In genomic region chr13:52852444-52852843, GRCh38 we compare ENCODE assay signal across 17 cellular contexts. TPM values are rescaled to one million over a fixed set of nuclear protein-coding genes. Genes with fewer than 3 reads are reported as not detected.
A peak's percentile ranks its signal among the peaks of the same experiment; 100 is the strongest.
DNase-seq lines count a peak whose midpoint lies in the region; ATAC-seq lines count a peak whose summit lies in the region.
"Had no signal": no experiment of that assay in that cellular context is flagged by ENCODE, and none has a peak within 500 bp of the region (broad histone marks: within the 10 kb centered on the region; RNA-seq: fewer than 3 reads in every experiment).

No MANE protein-coding gene starts in this region.

- H3K27ac Mint-ChIP-seq in naive thymus-derived CD8-positive, alpha-beta T cell = no peak overlapping the region
- H3K27ac Mint-ChIP-seq: activated naive CD4-positive, alpha-beta T cell treated with anti-CD3 and anti-CD28 coated beads, Interleukin-2, amount 10 ng/mL, durations not matched to agents 7 days and 5 days had no signal

- H3K27me3 Mint-ChIP-seq in naive thymus-derived CD8-positive, alpha-beta T cell = peaks cover 36 to 81% (median 72%) of the 10 kb centered on the region in 5 donors

- ATAC-seq in naive thymus-derived CD8-positive, alpha-beta T cell = no peak
- no peak for ATAC-seq in HG03439 (IDR thresholded peaks at IDR 0.05; ENCODE audit: unreplicated experiment)
- ATAC-seq: heart right ventricle had no signal

- H3K36me3 Mint-ChIP-seq in naive thymus-derived CD8-positive, alpha-beta T cell = peaks cover 0 to 22% (median 10%) of the 10 kb centered on the region in 3 donors

- POLR2A ChIA-PET in naive thymus-derived CD8-positive, alpha-beta T cell (lab: Charles Lee) = no interaction called here

- peak; percentile 27 for DNase-seq in NCI-H1436 (lab: John Stamatoyannopoulos, UW)
- DNase-seq in NCI-H1436 treated with DMSO at 0.1 percent for 48 hours (lab: John Stamatoyannopoulos, UW) = no peak
- DNase-seq in NCI-H1092 (lab: John Stamatoyannopoulos, UW) = peak; percentile 48
- peak; percentile 29 for DNase-seq in SK-N-DZ (ENCODE audit: low spot score)
- DNase-seq in naive thymus-derived CD8-positive, alpha-beta T cell = no peak
- DNase-seq in iPS-NIHi11 (ENCODE audit: low spot score) = no peak
- no peak for DNase-seq in cerebellar cortex (ENCODE audit: low spot score)
- DNase-seq: activated CD8-positive, alpha-beta memory T cell treated with anti-CD3 and anti-CD28 coated beads for 24 hours; activated naive CD4-positive, alpha-beta T cell treated with anti-CD3 and anti-CD28 coated beads, Interleukin-2, amount 10 ng/mL, durations not matched to agents 7 days and 5 days; cerebellar nuclear complex; heart right ventricle; NCI-H1930; tibial artery had no signal

- peak overlapping the region in 6 of 10 donors; percentile 13 to 28 (median 14) for H3K4me3 Mint-ChIP-seq in naive thymus-derived CD8-positive, alpha-beta T cell

- peaks cover 0 to 16% (median 9%) of the 10 kb centered on the region in 9 donors for H3K9me3 Mint-ChIP-seq in naive thymus-derived CD8-positive, alpha-beta T cell

- peaks cover 10 to 29% (median 21%) of the 10 kb centered on the region in 4 donors for H3K4me1 Mint-ChIP-seq in naive thymus-derived CD8-positive, alpha-beta T cell

RNA-seq across cellular contexts. Expression of gene PCDH8, which starts 4.0 kb away (rescaled TPM):
- polyA plus RNA-seq in SK-N-DZ (2014; cell fraction: cytosol; rRNA removed) = not detected in 2 replicates
- polyA plus RNA-seq in SK-N-DZ (2014; cell fraction: nucleus; rRNA removed) = not detected in 2 replicates
- total RNA-seq in naive thymus-derived CD8-positive, alpha-beta T cell = not detected
- not detected for polyA plus RNA-seq in naive thymus-derived CD8-positive, alpha-beta T cell
- total RNA-seq: heart right ventricle, liver, osteocyte had no signal
- polyA plus RNA-seq: esophagus, heart right ventricle, liver had no signal

Comparison
In these comparisons a context has a peak if more than half of its experiments do, and no peak if none do; other contexts are left out.
1. DNase-seq: peak in NCI-H1436 (single experiment), NCI-H1092 (single experiment) and SK-N-DZ (single experiment); none in NCI-H1436 treated with DMSO at 0.1 percent for 48 hours (single experiment), naive thymus-derived CD8-positive, alpha-beta T cell (0 of 10), iPS-NIHi11 (single experiment) and cerebellar cortex (single experiment).